In the genomic region with DNA sequence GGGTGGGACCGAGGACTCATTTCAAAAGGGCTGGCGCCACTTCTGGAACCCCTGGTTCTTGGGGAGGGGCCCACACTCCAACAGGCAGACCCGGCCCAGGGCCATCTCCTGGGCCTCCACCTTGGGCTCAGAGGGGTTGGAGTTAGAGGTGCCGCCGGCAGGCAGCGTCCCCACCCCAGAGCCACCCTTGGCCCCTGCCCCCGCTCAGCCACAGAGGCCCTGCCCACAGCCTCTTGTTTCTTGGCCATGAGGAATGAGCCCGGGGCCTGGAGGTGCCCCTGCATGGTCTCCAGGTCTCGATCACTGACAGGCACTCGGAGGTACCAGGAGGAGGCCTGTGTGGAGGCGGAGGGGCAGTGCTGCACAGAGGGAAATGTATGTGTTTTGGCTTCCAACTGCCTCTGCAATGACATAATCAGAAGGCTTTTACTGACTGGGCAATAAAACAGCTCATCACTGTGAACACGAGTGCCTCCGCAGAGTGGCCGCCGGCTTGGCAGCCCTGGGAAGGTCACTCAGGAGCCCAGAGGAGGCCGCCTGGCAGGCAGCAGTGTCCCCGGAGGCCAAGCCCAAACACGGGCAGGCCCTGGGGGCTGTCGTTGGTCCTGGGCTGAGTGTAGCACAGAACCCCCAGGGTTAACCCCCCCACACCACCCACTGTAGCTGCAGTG, we compare ENCODE assay signal across 21 cellular contexts.
A peak's percentile ranks its signal among the peaks of the same experiment; 100 is the strongest.
DNase-seq lines count a peak whose midpoint lies in the region; ATAC-seq, FAIRE-seq and TF ChIP-seq lines count a peak whose summit lies in the region.
"Had no signal": no experiment of that assay in that cellular context is flagged by ENCODE, and none has a peak within 500 bp of the region (broad histone marks: within the 10 kb centered on the region; RNA-seq: fewer than 3 reads in every experiment).

No MANE protein-coding gene starts in this region.

- no peaks in the 10 kb centered on the region for H3K9me3 ChIP-seq in smooth muscle cell (replicated peaks; ENCODE audit: low read depth)
- H3K9me3 ChIP-seq in SJCRH30 (replicated peaks) = no peaks in the 10 kb centered on the region
- H3K9me3 ChIP-seq: thoracic aorta had no signal

- ATAC-seq in HG03196 (IDR thresholded peaks at IDR 0.05; ENCODE audit: unreplicated experiment) = no peak
- ATAC-seq: activated CD4-positive, alpha-beta T cell treated with anti-CD3 and anti-CD28 coated beads for 36 hours had no signal

- H3F3A ChIP-seq in smooth muscle cell (ENCODE audit: low read depth) = no peaks in the 10 kb centered on the region

- FAIRE-seq in H54 (lab: Jason Lieb, UNC) = no peak
- FAIRE-seq: colon, keratinocyte, RCC 7860 had no signal

- no peaks in the 10 kb centered on the region for H4K20me1 ChIP-seq in smooth muscle cell (ENCODE audit: low read depth)

- no peak for TF ChIP-seq POLR2A in H54 (IDR thresholded peaks at IDR 0.05; ENCODE audit: low read depth, low read length)

- H3K27ac ChIP-seq in smooth muscle cell (ENCODE audit: low read depth) (no peak overlapping the region), SJCRH30 (no peak overlapping the region)
- H3K27ac ChIP-seq: thoracic aorta had no signal

- H3K4me2 ChIP-seq in smooth muscle cell = peak overlapping the region; percentile 53

- 40% methylated on average over 17 of the region's 19 CpGs for WGBS in smooth muscle cell (ENCODE audit: low lambda C conversion rate)

- H3K4me1 ChIP-seq in smooth muscle cell (ENCODE audit: low read depth) = no peaks in the 10 kb centered on the region
- peaks cover 34% of the 10 kb centered on the region for H3K4me1 ChIP-seq in SJCRH30

- H3K4me3 ChIP-seq in smooth muscle cell (no peak overlapping the region), SJCRH30 (no peak overlapping the region)
- H3K4me3 ChIP-seq: thoracic aorta had no signal

- no peak for TF ChIP-seq CTCF in smooth muscle cell (IDR thresholded peaks at IDR 0.05; ENCODE audit: borderline replicate concordance, insufficient read depth, poor library complexity, severe bottlenecking)

- H3K36me3 ChIP-seq in smooth muscle cell (ENCODE audit: low read depth) (no peaks in the 10 kb centered on the region), SJCRH30 (no peaks in the 10 kb centered on the region)
- H3K36me3 ChIP-seq: thoracic aorta had no signal

- H3K9ac ChIP-seq in smooth muscle cell (ENCODE audit: low read depth) = no peak overlapping the region

- no peaks in the 10 kb centered on the region for H3K79me2 ChIP-seq in smooth muscle cell (ENCODE audit: low read depth)

- H3K27me3 ChIP-seq in smooth muscle cell (ENCODE audit: low read depth) (no peaks in the 10 kb centered on the region), SJCRH30 (no peaks in the 10 kb centered on the region)

- peak; percentile 49 for DNase-seq in H54 (ENCODE audit: insufficient read length, low spot score)
- peak; percentile 88 for DNase-seq in SW480 (ENCODE audit: low spot score)
- peak; percentile 76 for DNase-seq in islet precursor cell
- DNase-seq in smooth muscle cell (lab: John Stamatoyannopoulos, UW; ENCODE audit: unreplicated experiment) = peak; percentile 20
- no peak for DNase-seq in SJCRH30
- no peak for DNase-seq in dermis blood vessel endothelial cell
- DNase-seq: activated CD4-positive, alpha-beta T cell treated with anti-CD3 and anti-CD28 coated beads for 36 hours; CD8-positive, alpha-beta memory T cell; DND-41; GOT3; hippocampal formation; MM.1S; NCI-H2227 treated with DMSO at 0.1 percent for 48 hours; NCI-H82; stimulated activated CD4-positive, alpha-beta T cell treated with anti-CD3 and anti-CD28 coated beads, Interleukin-15, amount 100 ng/mL, for 24 hours; T1000 had no signal

- no peak overlapping the region for H2AFZ ChIP-seq in smooth muscle cell (ENCODE audit: low read depth)

Comparison
In these comparisons a context has a peak if more than half of its experiments do, and no peak if none do; other contexts are left out.
1. DNase-seq: peak in H54 (single experiment), SW480 (single experiment), islet precursor cell (single experiment) and smooth muscle cell (single experiment); none in SJCRH30 (0 of 2) and dermis blood vessel endothelial cell (single experiment).